In the genomic region with DNA sequence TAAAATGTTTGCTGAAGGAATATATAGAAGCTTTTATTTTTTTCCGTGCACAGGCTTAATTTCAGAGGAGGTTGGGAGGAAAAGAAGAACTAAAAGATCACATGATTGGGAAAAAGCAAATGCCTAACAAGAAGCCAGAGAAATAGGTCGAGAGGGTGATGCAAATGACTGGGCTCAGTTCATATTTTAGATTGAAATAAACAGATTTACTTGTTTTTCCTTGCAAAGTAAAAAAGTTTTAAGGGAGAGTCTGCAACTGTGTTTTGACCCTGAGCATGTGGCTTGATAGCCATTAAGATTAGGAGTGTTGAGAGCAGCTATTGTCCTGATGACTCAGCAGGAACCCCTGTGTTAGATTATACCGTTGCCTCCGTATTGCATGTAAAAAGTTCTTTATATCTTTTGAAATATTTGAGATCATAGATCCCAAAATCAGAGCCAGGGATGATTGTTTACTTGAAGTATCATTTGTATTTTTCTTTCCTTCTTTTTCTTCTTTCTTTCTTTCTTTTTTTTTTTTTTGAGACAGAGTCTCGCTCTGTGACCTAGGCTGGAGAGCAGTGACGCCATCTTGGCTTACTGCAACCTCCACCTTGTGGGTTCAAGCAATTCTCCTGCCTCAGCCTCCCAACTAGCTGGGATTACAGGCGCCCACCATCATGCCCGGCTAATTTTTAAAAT, we compare ENCODE assay signal across 1 cellular context.
TF ChIP-seq lines count a peak whose summit lies in the region.

No MANE protein-coding gene starts in this region.

TF ChIP-seq in A549, 52 proteins besides CTCF, POLR2A, EP300 and RAD21 (continued from another document):
- no peak for TF ChIP-seq GATA3 (IDR thresholded peaks at IDR 0.05; ENCODE audit: borderline replicate concordance)
